ENCODE assay signal across 1 cellular context in genomic region chr11:72741429-72741833, GRCh38.
A peak's percentile ranks its signal among the peaks of the same experiment; 100 is the strongest.
TF ChIP-seq lines count a peak whose summit lies in the region.

No MANE protein-coding gene starts in this region.

TF ChIP-seq in K562, 482 proteins besides CTCF, POLR2A, EP300 and RAD21 (continued from another document):
- TF ChIP-seq, protein P1, sequence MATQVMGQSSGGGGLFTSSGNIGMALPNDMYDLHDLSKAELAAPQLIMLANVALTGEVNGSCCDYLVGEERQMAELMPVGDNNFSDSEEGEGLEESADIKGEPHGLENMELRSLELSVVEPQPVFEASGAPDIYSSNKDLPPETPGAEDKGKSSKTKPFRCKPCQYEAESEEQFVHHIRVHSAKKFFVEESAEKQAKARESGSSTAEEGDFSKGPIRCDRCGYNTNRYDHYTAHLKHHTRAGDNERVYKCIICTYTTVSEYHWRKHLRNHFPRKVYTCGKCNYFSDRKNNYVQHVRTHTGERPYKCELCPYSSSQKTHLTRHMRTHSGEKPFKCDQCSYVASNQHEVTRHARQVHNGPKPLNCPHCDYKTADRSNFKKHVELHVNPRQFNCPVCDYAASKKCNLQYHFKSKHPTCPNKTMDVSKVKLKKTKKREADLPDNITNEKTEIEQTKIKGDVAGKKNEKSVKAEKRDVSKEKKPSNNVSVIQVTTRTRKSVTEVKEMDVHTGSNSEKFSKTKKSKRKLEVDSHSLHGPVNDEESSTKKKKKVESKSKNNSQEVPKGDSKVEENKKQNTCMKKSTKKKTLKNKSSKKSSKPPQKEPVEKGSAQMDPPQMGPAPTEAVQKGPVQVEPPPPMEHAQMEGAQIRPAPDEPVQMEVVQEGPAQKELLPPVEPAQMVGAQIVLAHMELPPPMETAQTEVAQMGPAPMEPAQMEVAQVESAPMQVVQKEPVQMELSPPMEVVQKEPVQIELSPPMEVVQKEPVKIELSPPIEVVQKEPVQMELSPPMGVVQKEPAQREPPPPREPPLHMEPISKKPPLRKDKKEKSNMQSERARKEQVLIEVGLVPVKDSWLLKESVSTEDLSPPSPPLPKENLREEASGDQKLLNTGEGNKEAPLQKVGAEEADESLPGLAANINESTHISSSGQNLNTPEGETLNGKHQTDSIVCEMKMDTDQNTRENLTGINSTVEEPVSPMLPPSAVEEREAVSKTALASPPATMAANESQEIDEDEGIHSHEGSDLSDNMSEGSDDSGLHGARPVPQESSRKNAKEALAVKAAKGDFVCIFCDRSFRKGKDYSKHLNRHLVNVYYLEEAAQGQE (CRISPR knock-in tag; IDR thresholded peaks at IDR 0.05; ENCODE audit: low read depth), result 0 out of 2 replicates have a peak, but pooled peaks have one; percentile 40
- peak; percentile 76 for TF ChIP-seq ZBTB33 (CRISPR knock-in tag; IDR thresholded peaks at IDR 0.05)
- TF ChIP-seq CBFA2T3 (IDR thresholded peaks at IDR 0.05), result peak; percentile 46
- TF ChIP-seq HDAC3 (IDR thresholded peaks at IDR 0.05; ENCODE audit: borderline replicate concordance, partially characterized antibody), result no peak
- no peak for TF ChIP-seq NUFIP1 (IDR thresholded peaks at IDR 0.05; ENCODE audit: partially characterized antibody)
- TF ChIP-seq ZBTB1 (CRISPR knock-in tag; IDR thresholded peaks at IDR 0.05; ENCODE audit: borderline replicate concordance, low read depth), result peak; percentile 22; the same call in 1 of the 2 replicates
- no peak for TF ChIP-seq ZNF146 (CRISPR knock-in tag; IDR thresholded peaks at IDR 0.05; ENCODE audit: unreplicated experiment)
- TF ChIP-seq NRF1 (conservative IDR thresholded peaks at IDR 0.05 in 1 of 2, IDR thresholded peaks at IDR 0.05 in 1 of 2), result peak in 1 of 2 experiments; percentile 14; a peak in 2 of 4 replicates
- peak; percentile 48; the same call in 1 of the 2 replicates for TF ChIP-seq JUND (IDR thresholded peaks at IDR 0.05; ENCODE audit: borderline replicate concordance, low read depth, low read length)
- TF ChIP-seq JUND (tag; IDR thresholded peaks at IDR 0.05; ENCODE audit: borderline replicate concordance, low read depth, low read length), result peak; percentile 63; the same call in 2 of the 3 replicates
- 0 out of 2 replicates have a peak, but pooled peaks have one; percentile 29 for TF ChIP-seq DPF2 (IDR thresholded peaks at IDR 0.05)
- TF ChIP-seq GTF2A2 (tag; IDR thresholded peaks at IDR 0.05), result no peak
- peak; percentile 58; the same call in 1 of the 2 replicates for TF ChIP-seq NR2C2 (CRISPR knock-in tag; IDR thresholded peaks at IDR 0.05)
- TF ChIP-seq NR2C2 (tag; IDR thresholded peaks at IDR 0.05), result peak; percentile 90
- TF ChIP-seq KAT7 (CRISPR knock-in tag; IDR thresholded peaks at IDR 0.05; ENCODE audit: borderline replicate concordance), result no peak
- TF ChIP-seq, protein P2, sequence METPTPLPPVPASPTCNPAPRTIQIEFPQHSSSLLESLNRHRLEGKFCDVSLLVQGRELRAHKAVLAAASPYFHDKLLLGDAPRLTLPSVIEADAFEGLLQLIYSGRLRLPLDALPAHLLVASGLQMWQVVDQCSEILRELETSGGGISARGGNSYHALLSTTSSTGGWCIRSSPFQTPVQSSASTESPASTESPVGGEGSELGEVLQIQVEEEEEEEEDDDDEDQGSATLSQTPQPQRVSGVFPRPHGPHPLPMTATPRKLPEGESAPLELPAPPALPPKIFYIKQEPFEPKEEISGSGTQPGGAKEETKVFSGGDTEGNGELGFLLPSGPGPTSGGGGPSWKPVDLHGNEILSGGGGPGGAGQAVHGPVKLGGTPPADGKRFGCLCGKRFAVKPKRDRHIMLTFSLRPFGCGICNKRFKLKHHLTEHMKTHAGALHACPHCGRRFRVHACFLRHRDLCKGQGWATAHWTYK (CRISPR knock-in tag; IDR thresholded peaks at IDR 0.05), result 0 out of 2 replicates have a peak, but pooled peaks have one; percentile 47
- TF ChIP-seq ZNF12 (CRISPR knock-in tag; IDR thresholded peaks at IDR 0.05), result 0 out of 2 replicates have a peak, but pooled peaks have one; percentile 41
- TF ChIP-seq BRF2 (IDR thresholded peaks at IDR 0.05; ENCODE audit: borderline replicate concordance, insufficient read depth, insufficient read length), result no peak
- peak; percentile 60; the same call in 1 of the 2 replicates for TF ChIP-seq ELF4 (CRISPR knock-in tag; IDR thresholded peaks at IDR 0.05)
- peak; percentile 42; the same call in 1 of the 2 replicates for TF ChIP-seq ATF7 (IDR thresholded peaks at IDR 0.05)
- TF ChIP-seq TCF3 (CRISPR knock-in tag; IDR thresholded peaks at IDR 0.05), result peak; percentile 43
- TF ChIP-seq ZNF589 (CRISPR knock-in tag; IDR thresholded peaks at IDR 0.05; ENCODE audit: low read depth), result peak; percentile 77; the same call in 1 of the 2 replicates
- peak; percentile 23; the same call in 1 of the 2 replicates for TF ChIP-seq ETS1 (conservative IDR thresholded peaks at IDR 0.05; ENCODE audit: control insufficient read depth, low read depth, low read length)
- peak; percentile 75; the same call in 1 of the 2 replicates for TF ChIP-seq KLF16 (IDR thresholded peaks at IDR 0.05)
- TF ChIP-seq CTBP1 (IDR thresholded peaks at IDR 0.05; ENCODE audit: borderline replicate concordance), result peak; percentile 53; the same call in 1 of the 2 replicates
- TF ChIP-seq ELF1 (tag; IDR thresholded peaks at IDR 0.05), result peak; percentile 26; the same call in 1 of the 2 replicates
- TF ChIP-seq NEUROD1 (IDR thresholded peaks at IDR 0.05; ENCODE audit: borderline replicate concordance, low read depth, low read length, partially characterized antibody), result peak; percentile 52
- TF ChIP-seq, protein P3, sequence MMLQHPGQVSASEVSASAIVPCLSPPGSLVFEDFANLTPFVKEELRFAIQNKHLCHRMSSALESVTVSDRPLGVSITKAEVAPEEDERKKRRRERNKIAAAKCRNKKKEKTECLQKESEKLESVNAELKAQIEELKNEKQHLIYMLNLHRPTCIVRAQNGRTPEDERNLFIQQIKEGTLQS (IDR thresholded peaks at IDR 0.05), result peak; percentile 17; the same call in 1 of the 2 replicates
- TF ChIP-seq, protein P3 (CRISPR knock-in tag; conservative IDR thresholded peaks at IDR 0.05), result no peak
- peak; percentile 14 for TF ChIP-seq TAF1 (IDR thresholded peaks at IDR 0.05; ENCODE audit: control insufficient read depth, extremely low read depth, insufficient read depth, low read length, severe bottlenecking)
- no peak for TF ChIP-seq ADNP (tag; IDR thresholded peaks at IDR 0.05)
- 0 out of 2 replicates have a peak, but pooled peaks have one; percentile 46 for TF ChIP-seq FOXP1 (CRISPR knock-in tag; IDR thresholded peaks at IDR 0.05)
- TF ChIP-seq SMARCA4 (IDR thresholded peaks at IDR 0.05), result peak; percentile 49; the same call in 1 of the 2 replicates
- TF ChIP-seq HMGN3 (IDR thresholded peaks at IDR 0.05; ENCODE audit: borderline replicate concordance, extremely low read depth, insufficient read length, low read depth, low read length), result peak; percentile 55
- peak; percentile 80; the same call in 1 of the 2 replicates for TF ChIP-seq ZBED1 (IDR thresholded peaks at IDR 0.05)
- peak; percentile 78 for TF ChIP-seq SMAD4 (CRISPR knock-in tag; conservative IDR thresholded peaks at IDR 0.05)
- peak; percentile 8; the same call in 1 of the 2 replicates for TF ChIP-seq KLF6 (CRISPR knock-in tag; IDR thresholded peaks at IDR 0.05; ENCODE audit: borderline replicate concordance)
- no peak for TF ChIP-seq EGR1 (conservative IDR thresholded peaks at IDR 0.05)
- TF ChIP-seq, protein P4, sequence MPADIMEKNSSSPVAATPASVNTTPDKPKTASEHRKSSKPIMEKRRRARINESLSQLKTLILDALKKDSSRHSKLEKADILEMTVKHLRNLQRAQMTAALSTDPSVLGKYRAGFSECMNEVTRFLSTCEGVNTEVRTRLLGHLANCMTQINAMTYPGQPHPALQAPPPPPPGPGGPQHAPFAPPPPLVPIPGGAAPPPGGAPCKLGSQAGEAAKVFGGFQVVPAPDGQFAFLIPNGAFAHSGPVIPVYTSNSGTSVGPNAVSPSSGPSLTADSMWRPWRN (IDR thresholded peaks at IDR 0.05; ENCODE audit: low read depth), result peak; percentile 90
- peak; percentile 45; the same call in 1 of the 2 replicates for TF ChIP-seq POLR2G (IDR thresholded peaks at IDR 0.05; ENCODE audit: low read depth, low read length)
- peak; percentile 95 for TF ChIP-seq CBFB (CRISPR knock-in tag; IDR thresholded peaks at IDR 0.05)
- TF ChIP-seq CBX5 (IDR thresholded peaks at IDR 0.05; ENCODE audit: borderline replicate concordance, low read depth), result peak; percentile 29; the same call in 1 of the 2 replicates
- no peak for TF ChIP-seq SMARCB1 (IDR thresholded peaks at IDR 0.05; ENCODE audit: insufficient read length, low read depth)
